In genomic region chr2:187529248-187529976, GRCh38 we compare ENCODE assay signal across 24 cellular contexts. TPM values are rescaled to one million over a fixed set of nuclear protein-coding genes. Genes with fewer than 3 reads are reported as not detected.
"Had no signal": no experiment of that assay in that cellular context is flagged by ENCODE, and none has a peak within 500 bp of the region (broad histone marks: within the 10 kb centered on the region; RNA-seq: fewer than 3 reads in every experiment).

No MANE protein-coding gene starts in this region.

- H3K36me3 ChIP-seq: adrenal gland, neutrophil, uterus had no signal

- H3K27ac Mint-ChIP-seq: activated CD4-positive, alpha-beta memory T cell treated with anti-CD3 and anti-CD28 coated beads for 36 hours; activated naive CD4-positive, alpha-beta T cell treated with anti-CD3 and anti-CD28 coated beads, Interleukin-2, amount 50 U/mL, for 72 hours; activated T-helper 1 cell treated with anti-CD3 and anti-CD28 coated beads, Interleukin-12 subunit alpha, Interleukin-12 subunit beta, Interleukin-2, Interleukin-4 antibody, amounts not matched to agents 30 ng/mL and 10 ng/mL and 1 ng/mL, durations not matched to agents 14 hours and 24 hours and 36 hours; immature natural killer cell; naive thymus-derived CD8-positive, alpha-beta T cell; T-helper 2 cell treated with Interferon-gamma antibody and Interleukin-4, amounts not matched to agents 5 μg/mL and 100 μg/mL, for 36 hours had no signal

- H3K4me3 ChIP-seq: adrenal gland, esophagus squamous epithelium, tibial artery, uterus had no signal

- H3K9me3 Mint-ChIP-seq: activated T-helper 1 cell treated with anti-CD3 and anti-CD28 coated beads, Interleukin-12 subunit alpha, Interleukin-12 subunit beta, Interleukin-2, Interleukin-4 antibody, amounts not matched to agents 30 ng/mL and 10 ng/mL and 1 ng/mL, durations not matched to agents 14 hours and 24 hours and 36 hours; T-helper 2 cell treated with Interferon-gamma antibody and Interleukin-4, amounts not matched to agents 5 μg/mL and 100 μg/mL, for 36 hours had no signal

- H3K27me3 Mint-ChIP-seq: activated CD4-positive, alpha-beta memory T cell treated with anti-CD3 and anti-CD28 coated beads for 36 hours had no signal

- DNase-seq: activated CD4-positive, alpha-beta memory T cell treated with anti-CD3 and anti-CD28 coated beads for 36 hours; activated CD4-positive, alpha-beta T cell treated with anti-CD3 and anti-CD28 coated beads for 4 hours; activated gamma-delta T cell treated with Interleukin-2 at 50 U/mL for 16 hours; activated T-cell treated with anti-CD3 and anti-CD28 coated beads for 4 hours; adrenal gland; dermis blood vessel endothelial cell; effector memory CD4-positive, alpha-beta T cell; esophagus squamous epithelium; immature natural killer cell; kidney glomerular epithelial cell; left ventricle myocardium superior; mesenchymal stem cell; naive thymus-derived CD8-positive, alpha-beta T cell; posterior cingulate gyrus; retina; stimulated activated CD4-positive, alpha-beta T cell treated with anti-CD3 and anti-CD28 coated beads, Interleukin-2, amount 100 ng/mL, for 24 hours; stimulated activated naive CD8-positive, alpha-beta T cell treated with anti-CD3 and anti-CD28 coated beads, Interleukin-15, Interleukin-2, amounts not matched to agents 100 U/mL and 50 U/mL, for 24 hours; substantia nigra; tibial artery; uterus had no signal

- H3K27me3 ChIP-seq: adrenal gland, esophagus squamous epithelium, neutrophil, tibial artery, uterus had no signal

- H3K4me1 Mint-ChIP-seq: immature natural killer cell; naive thymus-derived CD8-positive, alpha-beta T cell had no signal

- H3K4me3 Mint-ChIP-seq: activated CD4-positive, alpha-beta memory T cell treated with anti-CD3 and anti-CD28 coated beads for 36 hours; activated T-helper 1 cell treated with anti-CD3 and anti-CD28 coated beads, Interleukin-12 subunit alpha, Interleukin-12 subunit beta, Interleukin-2, Interleukin-4 antibody, amounts not matched to agents 30 ng/mL and 10 ng/mL and 1 ng/mL, durations not matched to agents 14 hours and 24 hours and 36 hours; immature natural killer cell; naive thymus-derived CD8-positive, alpha-beta T cell; T-helper 2 cell treated with Interferon-gamma antibody and Interleukin-4, amounts not matched to agents 5 μg/mL and 100 μg/mL, for 36 hours had no signal

- H3K36me3 Mint-ChIP-seq: activated CD4-positive, alpha-beta memory T cell treated with anti-CD3 and anti-CD28 coated beads for 36 hours; activated naive CD4-positive, alpha-beta T cell treated with anti-CD3 and anti-CD28 coated beads, Interleukin-2, amount 50 U/mL, for 72 hours; immature natural killer cell; naive thymus-derived CD8-positive, alpha-beta T cell had no signal

- ATAC-seq: activated naive CD4-positive, alpha-beta T cell treated with anti-CD3 and anti-CD28 coated beads, Interleukin-2, amount 50 U/mL, for 72 hours; left ventricle myocardium superior; naive thymus-derived CD8-positive, alpha-beta T cell; stimulated activated naive CD8-positive, alpha-beta T cell treated with anti-CD3 and anti-CD28 coated beads, Interleukin-15, Interleukin-2, amounts not matched to agents 100 U/mL and 50 U/mL, for 24 hours had no signal

- H3K27ac ChIP-seq: adrenal gland, neutrophil, uterus had no signal

- H3K4me1 ChIP-seq: adrenal gland, uterus had no signal

- H3K9me3 ChIP-seq: adrenal gland, esophagus squamous epithelium, neutrophil, tibial artery, uterus had no signal

RNA-seq across cellular contexts. Expression of gene TFPI, which starts 24.8 kb away (rescaled TPM):
- total RNA-seq: activated CD4-positive, alpha-beta memory T cell treated with anti-CD3 and anti-CD28 coated beads for 36 hours; naive thymus-derived CD8-positive, alpha-beta T cell had no signal
- polyA plus RNA-seq: naive thymus-derived CD8-positive, alpha-beta T cell had no signal
